18 cellular contexts compared by ENCODE assay signal in the genomic region with DNA sequence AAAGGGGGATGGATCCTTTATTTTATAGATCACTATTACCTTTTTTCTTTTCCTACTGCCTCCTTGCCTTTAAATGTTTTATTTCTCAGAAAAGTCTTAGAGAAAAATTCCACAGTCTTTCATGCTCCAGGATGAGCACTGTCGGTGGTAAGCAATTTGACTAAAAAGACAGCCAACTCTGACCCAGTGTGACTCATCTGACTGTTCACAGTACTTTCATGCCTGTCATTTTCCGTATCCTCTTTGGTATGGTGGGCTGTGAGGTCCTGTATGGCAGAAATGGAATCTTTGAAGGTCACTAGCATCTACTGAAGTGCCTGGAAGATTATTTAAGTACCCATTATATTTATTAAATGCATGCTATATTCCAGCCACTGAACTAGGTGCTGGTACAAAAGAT.
DNase-seq lines count a peak whose midpoint lies in the region; ATAC-seq and TF ChIP-seq lines count a peak whose summit lies in the region.
"Had no signal": no experiment of that assay in that cellular context is flagged by ENCODE, and none has a peak within 500 bp of the region (broad histone marks: within the 10 kb centered on the region; RNA-seq: fewer than 3 reads in every experiment).

No MANE protein-coding gene starts in this region.

- H3K27ac Mint-ChIP-seq in stimulated activated effector memory CD8-positive, alpha-beta T cell treated with anti-CD3 and anti-CD28 coated beads, Interleukin-12 subunit alpha, Interleukin-12 subunit beta, amount 100 ng/mL, for 72 hours = no peak overlapping the region
- H3K27ac Mint-ChIP-seq: dendritic cell treated with granulocyte-macrophage colony-stimulating factor and Interleukin-4, amounts not matched to agents 40 ng/mL and 50 ng/mL, for 4 days; WTC11 had no signal

- no peak overlapping the region for H3K4me3 ChIP-seq in fibroblast of mammary gland (ENCODE audit: control insufficient read depth, low read depth, low read length)
- H3K4me3 ChIP-seq: ovary, thyroid gland had no signal

- TF ChIP-seq CTCF in fibroblast of mammary gland (conservative IDR thresholded peaks at IDR 0.05; ENCODE audit: control insufficient read depth, insufficient read depth, low read depth, low read length) = no peak

- H3K4me3 Mint-ChIP-seq in stimulated activated effector memory CD8-positive, alpha-beta T cell treated with anti-CD3 and anti-CD28 coated beads, Interleukin-12 subunit alpha, Interleukin-12 subunit beta, amount 100 ng/mL, for 72 hours = no peak overlapping the region
- H3K4me3 Mint-ChIP-seq: dendritic cell treated with granulocyte-macrophage colony-stimulating factor and Interleukin-4, amounts not matched to agents 40 ng/mL and 50 ng/mL, for 4 days; WTC11 had no signal

- peak; percentile 57 for DNase-seq in HCEC 1CT
- peak; percentile 70 for DNase-seq in fibroblast of mammary gland (ENCODE audit: low read depth)
- DNase-seq in stimulated activated effector memory CD8-positive, alpha-beta T cell treated with anti-CD3 and anti-CD28 coated beads, Interleukin-12 subunit alpha, Interleukin-12 subunit beta, amount 100 ng/mL, for 72 hours (ENCODE audit: low spot score in 2 of 2) = no peak
- DNase-seq in DMS153 treated with DMSO at 0.1 percent for 48 hours (lab: John Stamatoyannopoulos, UW; ENCODE audit: unreplicated experiment) = no peak
- DNase-seq in putamen (ENCODE audit: low spot score) = no peak
- DNase-seq: activated gamma-delta T cell treated with Interleukin-2 at 50 U/mL for 16 hours; C1 segment of cervical spinal cord; MV-4-11; NCI-H82; ovary; stimulated activated CD4-positive, alpha-beta T cell treated with anti-CD3 and anti-CD28 coated beads, Interleukin-4, amount 100 ng/mL, for 4 hours; thyroid gland had no signal

- peaks cover 5% of the 10 kb centered on the region for H3K4me1 Mint-ChIP-seq in stimulated activated effector memory CD8-positive, alpha-beta T cell treated with anti-CD3 and anti-CD28 coated beads, Interleukin-12 subunit alpha, Interleukin-12 subunit beta, amount 100 ng/mL, for 72 hours

- no peaks in the 10 kb centered on the region for H3K36me3 Mint-ChIP-seq in stimulated activated effector memory CD8-positive, alpha-beta T cell treated with anti-CD3 and anti-CD28 coated beads, Interleukin-12 subunit alpha, Interleukin-12 subunit beta, amount 100 ng/mL, for 72 hours
- H3K36me3 Mint-ChIP-seq: WTC11 had no signal

- ATAC-seq in SK-N-SH treated with all-trans-retinoic acid at 6 μM for 48 hours = peak; percentile 72
- peak; percentile 60 for ATAC-seq in stimulated activated effector memory CD8-positive, alpha-beta T cell treated with anti-CD3 and anti-CD28 coated beads, Interleukin-12 subunit alpha, Interleukin-12 subunit beta, amount 100 ng/mL, for 72 hours
- no peak for ATAC-seq in GM18498 (IDR thresholded peaks at IDR 0.05; ENCODE audit: unreplicated experiment)
- ATAC-seq: esophagus mucosa, HCT116, WTC11 had no signal

- no peaks in the 10 kb centered on the region for H3K9me3 Mint-ChIP-seq in stimulated activated effector memory CD8-positive, alpha-beta T cell treated with anti-CD3 and anti-CD28 coated beads, Interleukin-12 subunit alpha, Interleukin-12 subunit beta, amount 100 ng/mL, for 72 hours
- H3K9me3 Mint-ChIP-seq: dendritic cell treated with granulocyte-macrophage colony-stimulating factor and Interleukin-4, amounts not matched to agents 40 ng/mL and 50 ng/mL, for 4 days had no signal

TF ChIP-seq in SK-N-SH treated with all-trans-retinoic acid at 6 μM for 48 hours, 23 proteins besides CTCF, POLR2A, EP300 and RAD21:
- TF ChIP-seq ZNF70 (CRISPR knock-in tag; IDR thresholded peaks at IDR 0.05) (no peak), TOX (CRISPR knock-in tag; IDR thresholded peaks at IDR 0.05; ENCODE audit: borderline replicate concordance) (no peak), ESRRG (CRISPR knock-in tag; IDR thresholded peaks at IDR 0.05) (no peak), ZNF565 (CRISPR knock-in tag; conservative IDR thresholded peaks at IDR 0.05; ENCODE audit: low read depth) (no peak), ZNF8 (CRISPR knock-in tag; IDR thresholded peaks at IDR 0.05) (no peak), ZFP30 (CRISPR knock-in tag; IDR thresholded peaks at IDR 0.05) (no peak), TCF4 (CRISPR knock-in tag; IDR thresholded peaks at IDR 0.05; ENCODE audit: borderline replicate concordance) (no peak), CSDC2 (CRISPR knock-in tag; IDR thresholded peaks at IDR 0.05) (no peak), PPARA (CRISPR knock-in tag; IDR thresholded peaks at IDR 0.05; ENCODE audit: borderline replicate concordance) (no peak), ARNTL (CRISPR knock-in tag; IDR thresholded peaks at IDR 0.05; ENCODE audit: borderline replicate concordance, low read depth) (no peak), BACH2 (CRISPR knock-in tag; IDR thresholded peaks at IDR 0.05; ENCODE audit: borderline replicate concordance) (no peak), ZFP3 (CRISPR knock-in tag; IDR thresholded peaks at IDR 0.05) (no peak)

Comparison
In these comparisons a context has a peak if more than half of its experiments do, and no peak if none do; other contexts are left out.
1. DNase-seq: peak in HCEC 1CT (single experiment) and fibroblast of mammary gland (single experiment); none in stimulated activated effector memory CD8-positive, alpha-beta T cell treated with anti-CD3 and anti-CD28 coated beads, Interleukin-12 subunit alpha, Interleukin-12 subunit beta, amount 100 ng/mL, for 72 hours (0 of 2), DMS153 treated with DMSO at 0.1 percent for 48 hours (single experiment) and putamen (single experiment).